In genomic region chr3:128870327-128870726, GRCh38 we compare ENCODE assay signal across 30 cellular contexts.
"Had no signal": no experiment of that assay in that cellular context is flagged by ENCODE, and none has a peak within 500 bp of the region (broad histone marks: within the 10 kb centered on the region; RNA-seq: fewer than 3 reads in every experiment).

No MANE protein-coding gene starts in this region.

- H2AFZ ChIP-seq: hepatocyte had no signal

- H3K9me3 ChIP-seq: ascending aorta, gastroesophageal sphincter, mucosa of descending colon, sigmoid colon, stomach, tibial artery had no signal

- H3K27ac ChIP-seq: ascending aorta, cardiac muscle cell, gastroesophageal sphincter, hepatocyte, sigmoid colon, stomach, tibial artery, WERI-Rb-1 had no signal

- H3K27me3 ChIP-seq: ascending aorta, cardiac muscle cell, gastroesophageal sphincter, hepatocyte, sigmoid colon, stomach, tibial artery had no signal

- H3K9me3 Mint-ChIP-seq: activated CD4-positive, alpha-beta memory T cell treated with anti-CD3 and anti-CD28 coated beads for 36 hours; activated CD4-positive, alpha-beta T cell treated with anti-CD3 and anti-CD28 coated beads, Interleukin-2, amount 10 ng/mL, durations not matched to agents 24 days and 14 days; activated naive CD4-positive, alpha-beta T cell treated with anti-CD3 and anti-CD28 coated beads, Interleukin-2, amount 10 ng/mL, durations not matched to agents 7 days and 5 days; activated naive CD8-positive, alpha-beta T cell treated with anti-CD3 and anti-CD28 coated beads, Interleukin-2, amount 10 ng/mL, durations not matched to agents 7 days and 5 days; activated T-helper 1 cell treated with anti-CD3 and anti-CD28 coated beads, Interleukin-12 subunit alpha, Interleukin-12 subunit beta, Interleukin-2, Interleukin-4 antibody, amounts not matched to agents 30 ng/mL and 10 ng/mL and 1 ng/mL, durations not matched to agents 14 hours and 24 hours and 36 hours; natural killer cell treated with Interleukin-12 subunit alpha and Interleukin-12 subunit beta and Interleukin-15 and Interleukin-18, amount 100 ng/mL, for 72 hours; stimulated activated naive B cell treated with anti-CD40 and anti-IgM and Interleukin-4, amounts not matched to agents 10 μg/mL and 1 μg/mL and 100 μg/mL, for 72 hours had no signal

- ATAC-seq: gastroesophageal sphincter; left cardiac atrium; left ventricle myocardium superior; mucosa of descending colon; natural killer cell treated with Interleukin-12 subunit alpha and Interleukin-12 subunit beta and Interleukin-15 and Interleukin-18, amount 100 ng/mL, for 72 hours; stimulated activated naive B cell treated with anti-CD40 and anti-IgM and Interleukin-4, amounts not matched to agents 10 μg/mL and 1 μg/mL and 100 μg/mL, for 72 hours had no signal

- H3K4me2 ChIP-seq: hepatocyte had no signal

- H3K79me2 ChIP-seq: hepatocyte had no signal

- H3K27ac Mint-ChIP-seq: activated CD4-positive, alpha-beta memory T cell treated with anti-CD3 and anti-CD28 coated beads for 36 hours; activated CD4-positive, alpha-beta T cell treated with anti-CD3 and anti-CD28 coated beads, Interleukin-2, amount 10 ng/mL, durations not matched to agents 24 days and 14 days; activated naive CD4-positive, alpha-beta T cell treated with anti-CD3 and anti-CD28 coated beads, Interleukin-2, amount 10 ng/mL, durations not matched to agents 7 days and 5 days; activated naive CD8-positive, alpha-beta T cell treated with anti-CD3 and anti-CD28 coated beads, Interleukin-2, amount 10 ng/mL, durations not matched to agents 7 days and 5 days; activated T-helper 1 cell treated with anti-CD3 and anti-CD28 coated beads, Interleukin-12 subunit alpha, Interleukin-12 subunit beta, Interleukin-2, Interleukin-4 antibody, amounts not matched to agents 30 ng/mL and 10 ng/mL and 1 ng/mL, durations not matched to agents 14 hours and 24 hours and 36 hours; brain; natural killer cell treated with Interleukin-12 subunit alpha and Interleukin-12 subunit beta and Interleukin-15 and Interleukin-18, amount 100 ng/mL, for 72 hours; progenitor cell of endocrine pancreas; stimulated activated naive B cell treated with anti-CD40 and anti-IgM and Interleukin-4, amounts not matched to agents 10 μg/mL and 1 μg/mL and 100 μg/mL, for 72 hours had no signal

- H3K36me3 Mint-ChIP-seq: activated CD4-positive, alpha-beta memory T cell treated with anti-CD3 and anti-CD28 coated beads for 36 hours; activated naive CD4-positive, alpha-beta T cell treated with anti-CD3 and anti-CD28 coated beads, Interleukin-2, amount 10 ng/mL, durations not matched to agents 7 days and 5 days; activated naive CD8-positive, alpha-beta T cell treated with anti-CD3 and anti-CD28 coated beads, Interleukin-2, amount 10 ng/mL, durations not matched to agents 7 days and 5 days; brain; natural killer cell treated with Interleukin-12 subunit alpha and Interleukin-12 subunit beta and Interleukin-15 and Interleukin-18, amount 100 ng/mL, for 72 hours had no signal

- H3K4me1 ChIP-seq: ascending aorta, gastroesophageal sphincter, sigmoid colon, tibial artery had no signal

- H3K36me3 ChIP-seq: ascending aorta, cardiac muscle cell, gastroesophageal sphincter, sigmoid colon, stomach, tibial artery, WERI-Rb-1 had no signal

- H3K4me3 Mint-ChIP-seq: activated CD4-positive, alpha-beta memory T cell treated with anti-CD3 and anti-CD28 coated beads for 36 hours; activated CD4-positive, alpha-beta T cell treated with anti-CD3 and anti-CD28 coated beads, Interleukin-2, amount 10 ng/mL, durations not matched to agents 24 days and 14 days; activated naive CD4-positive, alpha-beta T cell treated with anti-CD3 and anti-CD28 coated beads, Interleukin-2, amount 10 ng/mL, durations not matched to agents 7 days and 5 days; activated naive CD8-positive, alpha-beta T cell treated with anti-CD3 and anti-CD28 coated beads, Interleukin-2, amount 10 ng/mL, durations not matched to agents 7 days and 5 days; activated T-helper 1 cell treated with anti-CD3 and anti-CD28 coated beads, Interleukin-12 subunit alpha, Interleukin-12 subunit beta, Interleukin-2, Interleukin-4 antibody, amounts not matched to agents 30 ng/mL and 10 ng/mL and 1 ng/mL, durations not matched to agents 14 hours and 24 hours and 36 hours; brain; natural killer cell treated with Interleukin-12 subunit alpha and Interleukin-12 subunit beta and Interleukin-15 and Interleukin-18, amount 100 ng/mL, for 72 hours; stimulated activated naive B cell treated with anti-CD40 and anti-IgM and Interleukin-4, amounts not matched to agents 10 μg/mL and 1 μg/mL and 100 μg/mL, for 72 hours had no signal

- H3K4me3 ChIP-seq: ascending aorta, cardiac muscle cell, gastroesophageal sphincter, hepatocyte, mucosa of descending colon, sigmoid colon, stomach, tibial artery had no signal

- H3K27me3 Mint-ChIP-seq: activated CD4-positive, alpha-beta memory T cell treated with anti-CD3 and anti-CD28 coated beads for 36 hours; activated naive CD8-positive, alpha-beta T cell treated with anti-CD3 and anti-CD28 coated beads, Interleukin-2, amount 10 ng/mL, durations not matched to agents 7 days and 5 days; brain had no signal

- DNase-seq: activated CD4-positive, alpha-beta memory T cell treated with anti-CD3 and anti-CD28 coated beads for 36 hours; activated CD4-positive, alpha-beta T cell treated with anti-CD3 and anti-CD28 coated beads, Interleukin-2, amount 10 ng/mL, durations not matched to agents 24 days and 14 days; activated CD4-positive, CD25-positive, alpha-beta regulatory T cell treated with anti-CD3 and anti-CD28 coated beads, Interleukin-2, amount 50 U/mL, for 72 hours; activated CD8-positive, alpha-beta memory T cell treated with anti-CD3 and anti-CD28 coated beads, Interleukin-2, amount 50 U/mL, for 4 hours; activated gamma-delta T cell; activated naive CD4-positive, alpha-beta T cell treated with anti-CD3 and anti-CD28 coated beads, Interleukin-2, amount 10 ng/mL, durations not matched to agents 7 days and 5 days; activated naive CD8-positive, alpha-beta T cell treated with anti-CD3 and anti-CD28 coated beads, Interleukin-2, amount 10 ng/mL, durations not matched to agents 7 days and 5 days; activated T-cell treated with anti-CD3 and anti-CD28 coated beads, Interleukin-2, amount 50 U/mL, for 1 hour; cortex of kidney; left cardiac atrium; left ventricle myocardium superior; mucosa of descending colon; sigmoid colon; small intestine; stimulated activated CD4-positive, alpha-beta T cell treated with anti-CD3 and anti-CD28 coated beads, Interleukin-1b, Interleukin-23, amount 100 ng/mL, for 48 hours; stimulated activated CD4-positive, alpha-beta T cell treated with anti-CD3 and anti-CD28 coated beads, Interleukin-4, amount 100 ng/mL, for 4 hours; stimulated activated CD8-positive, alpha-beta memory T cell treated with anti-CD3 and anti-CD28 coated beads, Interleukin-4, amount 100 ng/mL, for 48 hours; stimulated activated naive B cell treated with anti-CD40 and anti-IgM and Interleukin-4, amounts not matched to agents 10 μg/mL and 1 μg/mL and 100 μg/mL, for 72 hours; stomach; T-helper 9 cell; tibial artery; WERI-Rb-1 had no signal
